2 cellular contexts compared by ENCODE assay signal in genomic region chr12:120252071-120252906, GRCh38.
TF ChIP-seq lines count a peak whose summit lies in the region.

No MANE protein-coding gene starts in this region.

TF ChIP-seq in liver, 16 proteins besides CTCF, POLR2A, EP300 and RAD21:
- TF ChIP-seq, protein P1, sequence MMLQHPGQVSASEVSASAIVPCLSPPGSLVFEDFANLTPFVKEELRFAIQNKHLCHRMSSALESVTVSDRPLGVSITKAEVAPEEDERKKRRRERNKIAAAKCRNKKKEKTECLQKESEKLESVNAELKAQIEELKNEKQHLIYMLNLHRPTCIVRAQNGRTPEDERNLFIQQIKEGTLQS (IDR thresholded peaks at IDR 0.05) = no peak
- TF ChIP-seq RXRA (IDR thresholded peaks at IDR 0.05) = no peak
- TF ChIP-seq EGR1 (IDR thresholded peaks at IDR 0.05; ENCODE audit: low read depth in 2 of 2) = no peak
- TF ChIP-seq FOXA2 (IDR thresholded peaks at IDR 0.05) = no peak
- no peak for TF ChIP-seq TAF1 (conservative IDR thresholded peaks at IDR 0.05)
- TF ChIP-seq HNF4G (IDR thresholded peaks at IDR 0.05) = no peak
- TF ChIP-seq JUND (IDR thresholded peaks at IDR 0.05) = no peak

TF ChIP-seq in HepG2, 621 proteins besides CTCF, POLR2A, EP300 and RAD21:
- TF ChIP-seq CCAR2 (optimal IDR thresholded peaks at IDR 0.05; ENCODE audit: low read depth, low read length) (no peak), ZNF557 (CRISPR knock-in tag; IDR thresholded peaks at IDR 0.05) (no peak), CCDC6 (CRISPR knock-in tag; IDR thresholded peaks at IDR 0.05) (no peak), FOXJ3 (CRISPR knock-in tag; IDR thresholded peaks at IDR 0.05; ENCODE audit: borderline replicate concordance) (no peak), ZNF362 (CRISPR knock-in tag; IDR thresholded peaks at IDR 0.05; ENCODE audit: borderline replicate concordance) (no peak)
